17 cellular contexts compared by ENCODE assay signal in the genomic region with DNA sequence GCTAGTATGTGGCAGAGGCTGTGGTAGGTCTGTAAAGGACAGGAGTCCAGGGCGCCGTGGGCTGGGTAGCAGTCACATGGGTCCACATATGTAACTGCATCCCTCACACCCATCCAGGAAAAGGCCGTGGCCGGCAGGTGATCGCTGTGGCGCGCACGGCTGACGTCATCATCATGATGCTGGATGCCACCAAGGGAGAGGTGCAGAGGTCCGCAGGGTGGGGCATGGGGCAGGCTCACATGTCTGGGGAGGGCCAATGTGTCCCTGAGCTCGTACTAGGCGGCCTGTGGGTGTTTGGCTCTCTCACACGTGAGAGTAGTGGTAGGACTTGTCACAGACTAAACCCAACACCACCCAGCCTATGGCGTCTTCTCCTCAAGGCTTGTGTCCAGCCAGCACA. TPM values are rescaled to one million over a fixed set of nuclear protein-coding genes. Genes with fewer than 3 reads are reported as not detected.
DNase-seq lines count a peak whose midpoint lies in the region; ATAC-seq, FAIRE-seq and TF ChIP-seq lines count a peak whose summit lies in the region.
"Had no signal": no experiment of that assay in that cellular context is flagged by ENCODE, and none has a peak within 500 bp of the region (broad histone marks: within the 10 kb centered on the region; RNA-seq: fewer than 3 reads in every experiment).

No MANE protein-coding gene starts in this region.

- no peak for TF ChIP-seq CTCF in OCI-LY7 (conservative IDR thresholded peaks at IDR 0.05; ENCODE audit: low read length)
- TF ChIP-seq CTCF in HepG2 (CRISPR knock-in tag; IDR thresholded peaks at IDR 0.05), result no peak

- H3K9me3 Mint-ChIP-seq in stimulated activated naive B cell treated with anti-CD40 and anti-IgM and Interleukin-4, amounts not matched to agents 10 μg/mL and 1 μg/mL and 100 μg/mL, for 72 hours, result no peaks in the 10 kb centered on the region
- H3K9me3 Mint-ChIP-seq: CD4-positive, alpha-beta memory T cell had no signal

- H3K36me3 ChIP-seq in H7 (replicated peaks; ENCODE audit: control insufficient read depth, insufficient read depth, low read length) (peaks cover 15% of the 10 kb centered on the region), OCI-LY7 (ENCODE audit: insufficient read depth, low read length) (peaks cover 61% of the 10 kb centered on the region), HepG2 (replicated peaks in 1 of 2; ENCODE audit: control insufficient read depth in 1 of 2, insufficient read depth in 2 of 2, low read length in 2 of 2) (peaks cover 19 to 63% of the 10 kb centered on the region in 2 experiments; a peak in 4 of 5 replicates)

- WGBS in HepG2 (ENCODE audit: low lambda C conversion rate), result 98% methylated on average over 9 of the region's 14 CpGs

- H4K20me1 ChIP-seq in OCI-LY7 (ENCODE audit: insufficient read depth, low read length) (no peaks in the 10 kb centered on the region), HepG2 (ENCODE audit: insufficient read depth, low read length) (no peaks in the 10 kb centered on the region)

- no peak for TF ChIP-seq EP300 in HepG2 (IDR thresholded peaks at IDR 0.05; ENCODE audit: low read depth in 2 of 2, low read length in 2 of 2)
- TF ChIP-seq EP300 in HepG2 (CRISPR knock-in tag; IDR thresholded peaks at IDR 0.05; ENCODE audit: borderline replicate concordance), result no peak

- no peaks in the 10 kb centered on the region for H3K27me3 Mint-ChIP-seq in stimulated activated naive B cell treated with anti-CD40 and anti-IgM and Interleukin-4, amounts not matched to agents 10 μg/mL and 1 μg/mL and 100 μg/mL, for 72 hours
- H3K27me3 Mint-ChIP-seq: CD4-positive, alpha-beta memory T cell had no signal

- no peak for TF ChIP-seq POLR2A in HepG2 (IDR thresholded peaks at IDR 0.05; ENCODE audit: insufficient read depth in 1 of 2, low read depth in 2 of 2, low read length in 2 of 2)

- H3K4me3 ChIP-seq in H7 (ENCODE audit: insufficient read depth, low read depth, low read length) (no peak overlapping the region), OCI-LY7 (ENCODE audit: low read depth, low read length, poor library complexity, severe bottlenecking) (no peak overlapping the region), HepG2 (replicated peaks in 1 of 3; ENCODE audit: insufficient read depth in 1 of 3, low read depth in 2 of 3, low read length in 3 of 3) (no peak overlapping the region)

- peak; percentile 23 for DNase-seq in H7
- no peak for DNase-seq in OCI-LY7 (ENCODE audit: low spot score)
- DNase-seq in HepG2 (ENCODE audit: low spot score), result no peak
- no peak for DNase-seq in stimulated activated naive B cell treated with anti-CD40 and anti-IgM and Interleukin-4, amounts not matched to agents 10 μg/mL and 1 μg/mL and 100 μg/mL, for 72 hours
- no peak for DNase-seq in NCI-H524 treated with DMSO at 0.1 percent for 48 hours (lab: John Stamatoyannopoulos, UW)
- no peak for DNase-seq in stimulated activated CD4-positive, alpha-beta T cell treated with anti-CD3 and anti-CD28 coated beads, Interleukin-12 subunit alpha, Interleukin-12 subunit beta, amount 100 ng/mL, for 4 hours
- DNase-seq: C1 segment of cervical spinal cord; Calu3; CD4-positive, alpha-beta memory T cell; COR-L47; DMS153; DND-41; GOT3; HCEC 1CT had no signal

- no peak overlapping the region for H3K9ac ChIP-seq in HepG2 (ENCODE audit: insufficient read depth, low read depth, low read length)

- POLR2A ChIA-PET in OCI-LY7 (lab: Charles Lee), result no interaction called here
- POLR2A ChIA-PET in HepG2 (lab: Yijun Ruan, JAX), result no interaction called here

- ATAC-seq in HepG2, result no peak
- ATAC-seq in stimulated activated naive B cell treated with anti-CD40 and anti-IgM and Interleukin-4, amounts not matched to agents 10 μg/mL and 1 μg/mL and 100 μg/mL, for 72 hours (replicated peaks), result no peak

- peak overlapping the region; percentile 54 for H3K27ac Mint-ChIP-seq in stimulated activated naive B cell treated with anti-CD40 and anti-IgM and Interleukin-4, amounts not matched to agents 10 μg/mL and 1 μg/mL and 100 μg/mL, for 72 hours

- no peak overlapping the region for H3K27ac ChIP-seq in OCI-LY7 (ENCODE audit: low read depth, low read length, poor library complexity, severe bottlenecking)
- no peak overlapping the region for H3K27ac ChIP-seq in HepG2 (ENCODE audit: extremely low read length, insufficient read depth, low read length)

- CTCF ChIA-PET in OCI-LY7 (lab: Charles Lee; ENCODE audit: unreplicated experiment) (no interaction called here), HepG2 (lab: Yijun Ruan, JAX; ENCODE audit: low intra/inter-chr PET ratio, low total read pairs) (no interaction called here)

- H3K36me3 Mint-ChIP-seq in stimulated activated naive B cell treated with anti-CD40 and anti-IgM and Interleukin-4, amounts not matched to agents 10 μg/mL and 1 μg/mL and 100 μg/mL, for 72 hours, result peaks cover 33 to 52% of the 10 kb centered on the region in 2 donors

- H2AFZ ChIP-seq in OCI-LY7 (ENCODE audit: low read length) (no peak overlapping the region), HepG2 (ENCODE audit: low read length) (no peak overlapping the region)

- intact Hi-C loops in OCI-LY7 (cut with micrococcal nuclease; ENCODE audit: unreplicated experiment) (loop anchor here (10.0 kb wide), 1 partner anchor 55 kb away; no protein-coding TSS in a partner anchor), HepG2 (cut with micrococcal nuclease; ENCODE audit: unreplicated experiment) (no loop called here)

- H3K4me1 ChIP-seq in OCI-LY7 (ENCODE audit: insufficient read depth, low read length, poor library complexity, severe bottlenecking) (peaks cover 5% of the 10 kb centered on the region), HepG2 (ENCODE audit: insufficient read depth, low read length) (no peaks in the 10 kb centered on the region)

- no peak for FAIRE-seq in HepG2 (lab: Jason Lieb, UNC)
- FAIRE-seq: G401.6, GM12892, H54 had no signal

- H3K27me3 ChIP-seq in H7 (ENCODE audit: control insufficient read depth, insufficient read depth, low read length) (no peaks in the 10 kb centered on the region), HepG2 (ENCODE audit: control insufficient read depth in 1 of 2, insufficient read depth in 2 of 2, low read length in 2 of 2) (no peaks in the 10 kb centered on the region)

- TSS peak; percentile 10 for BruUV-seq in OCI-LY7 (replicated peaks; lab: Mats Ljungman, UMichigan)
- TSS peak; percentile 15 for BruUV-seq in HepG2 (replicated peaks; lab: Mats Ljungman, UMichigan)

- H3K79me2 ChIP-seq in OCI-LY7 (ENCODE audit: insufficient read depth, low read depth, low read length) (no peaks in the 10 kb centered on the region), HepG2 (ENCODE audit: insufficient read depth, low read length) (no peaks in the 10 kb centered on the region)

- in situ Hi-C loops in HepG2 (cut with HindIII; ENCODE audit: extremely low pct_ligation_motif_present, low pct_unique_long_range_greater_than_20kb), result no loop called here

- no peak for TF ChIP-seq RAD21 in HepG2 (CRISPR knock-in tag; IDR thresholded peaks at IDR 0.05)

- H3K9me3 ChIP-seq in OCI-LY7 (ENCODE audit: low read length) (no peaks in the 10 kb centered on the region), HepG2 (ENCODE audit: low read length) (no peaks in the 10 kb centered on the region)

- peaks cover 20 to 35% of the 10 kb centered on the region in 2 donors for H3K4me1 Mint-ChIP-seq in stimulated activated naive B cell treated with anti-CD40 and anti-IgM and Interleukin-4, amounts not matched to agents 10 μg/mL and 1 μg/mL and 100 μg/mL, for 72 hours

- H3K9me2 ChIP-seq in OCI-LY7 (ENCODE audit: insufficient read depth, low read length), result no peaks in the 10 kb centered on the region

- H3K4me3 Mint-ChIP-seq in stimulated activated naive B cell treated with anti-CD40 and anti-IgM and Interleukin-4, amounts not matched to agents 10 μg/mL and 1 μg/mL and 100 μg/mL, for 72 hours, result no peak overlapping the region
- H3K4me3 Mint-ChIP-seq: CD4-positive, alpha-beta memory T cell had no signal

- H3K4me2 ChIP-seq in OCI-LY7 (ENCODE audit: low read length) (no peak overlapping the region), HepG2 (ENCODE audit: low read depth, low read length) (no peak overlapping the region)

RNA-seq across cellular contexts. Expression of a gene that starts 9.0 kb away (rescaled TPM):
- 0.52 and 1.4 TPM in 2 replicates for total RNA-seq in H7 (2014; rRNA removed; shearing (Covaris generic))
- 0.23 and 0.98 TPM in 2 replicates for total RNA-seq in OCI-LY7 (2014; rRNA removed; shearing (Covaris generic))
- 1.4 and 2.0 TPM in 2 replicates for total RNA-seq in OCI-LY7 (2022)
- 0.07 and 0.18 TPM in 2 replicates for total RNA-seq in HepG2 (2016; rRNA removed; fragmentation: Illumina TruSeq; extraction: Trizol)
- not detected in 2 replicates for total RNA-seq in HepG2 (2016; cell fraction: cytosol; rRNA removed; fragmentation: Illumina TruSeq; extraction: Trizol; ENCODE audit: low read depth)
- total RNA-seq in HepG2 (2016; cell fraction: insoluble cytoplasmic fraction; rRNA removed; fragmentation: Illumina TruSeq; extraction: Trizol), result 0.11 TPM in 1 of 2 replicates, not detected in the other
- total RNA-seq in HepG2 (2016; cell fraction: membrane; rRNA removed; fragmentation: Illumina TruSeq; extraction: Trizol), result not detected in 2 replicates
- not detected in 2 replicates for total RNA-seq in HepG2 (2016; cell fraction: nucleus; rRNA removed; fragmentation: Illumina TruSeq; extraction: Trizol)
- polyA plus RNA-seq in HepG2 (2011; rRNA removed), result 0.20 and 0.35 TPM in 2 replicates
- 0.01 and 0.04 TPM in 2 replicates for polyA plus RNA-seq in HepG2 (2011; cell fraction: cytosol; rRNA removed)
- polyA plus RNA-seq in HepG2 (2011; cell fraction: nucleus; rRNA removed), result 2.3 and 2.8 TPM in 2 replicates
- polyA plus RNA-seq in HepG2 (2012), result 0.23 and 0.32 TPM in 2 replicates
- not detected in 2 replicates for polyA plus RNA-seq in HepG2 (2016; cell fraction: cytosol; fragmentation: Illumina TruSeq; extraction: Trizol; ENCODE audit: low read depth)
- not detected in 2 replicates for polyA plus RNA-seq in HepG2 (2016; cell fraction: insoluble cytoplasmic fraction; fragmentation: Illumina TruSeq; extraction: Trizol; ENCODE audit: low read depth)
- not detected in 2 replicates for polyA plus RNA-seq in HepG2 (2016; cell fraction: membrane; fragmentation: Illumina TruSeq; extraction: Trizol; ENCODE audit: low read depth)
- 0.56 and 0.60 TPM in 2 replicates for polyA plus RNA-seq in HepG2 (2016; cell fraction: nucleus; fragmentation: Illumina TruSeq; extraction: Trizol; ENCODE audit: insufficient read depth, low read depth)
- 0.02 and 0.28 TPM in 2 replicates for polyA minus RNA-seq in HepG2 (2011; rRNA and poly(A)+ RNA removed; ENCODE audit: low replicate concordance)
- polyA minus RNA-seq in HepG2 (2011; cell fraction: cytosol; rRNA and poly(A)+ RNA removed), result not detected in 2 replicates
- polyA minus RNA-seq in HepG2 (2011; cell fraction: nucleus; rRNA and poly(A)+ RNA removed), result 0.52 and 0.75 TPM in 2 replicates

RNA-seq across cellular contexts. Expression of a gene that starts 11.8 kb away (rescaled TPM):
- total RNA-seq in H7 (2014; rRNA removed; shearing (Covaris generic)), result 60.0 and 66.4 TPM in 2 replicates
- total RNA-seq in OCI-LY7 (2014; rRNA removed; shearing (Covaris generic)), result 46.4 and 62.6 TPM in 2 replicates
- 54.3 and 60.4 TPM in 2 replicates for total RNA-seq in OCI-LY7 (2022)
- 23.0 and 26.6 TPM in 2 replicates for total RNA-seq in HepG2 (2016; rRNA removed; fragmentation: Illumina TruSeq; extraction: Trizol)
- total RNA-seq in HepG2 (2016; cell fraction: cytosol; rRNA removed; fragmentation: Illumina TruSeq; extraction: Trizol; ENCODE audit: low read depth), result 34.5 and 35.0 TPM in 2 replicates
- 19.6 and 31.0 TPM in 2 replicates for total RNA-seq in HepG2 (2016; cell fraction: insoluble cytoplasmic fraction; rRNA removed; fragmentation: Illumina TruSeq; extraction: Trizol)
- total RNA-seq in HepG2 (2016; cell fraction: membrane; rRNA removed; fragmentation: Illumina TruSeq; extraction: Trizol), result 18.9 and 21.9 TPM in 2 replicates
- total RNA-seq in HepG2 (2016; cell fraction: nucleus; rRNA removed; fragmentation: Illumina TruSeq; extraction: Trizol), result 27.8 and 29.3 TPM in 2 replicates
- 20.1 and 24.9 TPM in 2 replicates for polyA plus RNA-seq in HepG2 (2011; rRNA removed)
- 16.7 and 20.6 TPM in 2 replicates for polyA plus RNA-seq in HepG2 (2011; cell fraction: cytosol; rRNA removed)
- 78.3 and 80.8 TPM in 2 replicates for polyA plus RNA-seq in HepG2 (2011; cell fraction: nucleus; rRNA removed)
- polyA plus RNA-seq in HepG2 (2012), result 18.5 and 21.7 TPM in 2 replicates
- polyA plus RNA-seq in HepG2 (2016; cell fraction: cytosol; fragmentation: Illumina TruSeq; extraction: Trizol; ENCODE audit: low read depth), result 7.5 and 8.3 TPM in 2 replicates
- 19.2 and 22.3 TPM in 2 replicates for polyA plus RNA-seq in HepG2 (2016; cell fraction: insoluble cytoplasmic fraction; fragmentation: Illumina TruSeq; extraction: Trizol; ENCODE audit: low read depth)
- 10.0 and 11.1 TPM in 2 replicates for polyA plus RNA-seq in HepG2 (2016; cell fraction: membrane; fragmentation: Illumina TruSeq; extraction: Trizol; ENCODE audit: low read depth)
- 47.8 and 50.0 TPM in 2 replicates for polyA plus RNA-seq in HepG2 (2016; cell fraction: nucleus; fragmentation: Illumina TruSeq; extraction: Trizol; ENCODE audit: insufficient read depth, low read depth)
- 43.9 and 69.9 TPM in 2 replicates for polyA minus RNA-seq in HepG2 (2011; rRNA and poly(A)+ RNA removed; ENCODE audit: low replicate concordance)
- polyA minus RNA-seq in HepG2 (2011; cell fraction: cytosol; rRNA and poly(A)+ RNA removed), result 10.0 and 13.9 TPM in 2 replicates
- 46.6 and 47.5 TPM in 2 replicates for polyA minus RNA-seq in HepG2 (2011; cell fraction: nucleus; rRNA and poly(A)+ RNA removed)
